1 cellular context compared by ENCODE assay signal in the genomic region with DNA sequence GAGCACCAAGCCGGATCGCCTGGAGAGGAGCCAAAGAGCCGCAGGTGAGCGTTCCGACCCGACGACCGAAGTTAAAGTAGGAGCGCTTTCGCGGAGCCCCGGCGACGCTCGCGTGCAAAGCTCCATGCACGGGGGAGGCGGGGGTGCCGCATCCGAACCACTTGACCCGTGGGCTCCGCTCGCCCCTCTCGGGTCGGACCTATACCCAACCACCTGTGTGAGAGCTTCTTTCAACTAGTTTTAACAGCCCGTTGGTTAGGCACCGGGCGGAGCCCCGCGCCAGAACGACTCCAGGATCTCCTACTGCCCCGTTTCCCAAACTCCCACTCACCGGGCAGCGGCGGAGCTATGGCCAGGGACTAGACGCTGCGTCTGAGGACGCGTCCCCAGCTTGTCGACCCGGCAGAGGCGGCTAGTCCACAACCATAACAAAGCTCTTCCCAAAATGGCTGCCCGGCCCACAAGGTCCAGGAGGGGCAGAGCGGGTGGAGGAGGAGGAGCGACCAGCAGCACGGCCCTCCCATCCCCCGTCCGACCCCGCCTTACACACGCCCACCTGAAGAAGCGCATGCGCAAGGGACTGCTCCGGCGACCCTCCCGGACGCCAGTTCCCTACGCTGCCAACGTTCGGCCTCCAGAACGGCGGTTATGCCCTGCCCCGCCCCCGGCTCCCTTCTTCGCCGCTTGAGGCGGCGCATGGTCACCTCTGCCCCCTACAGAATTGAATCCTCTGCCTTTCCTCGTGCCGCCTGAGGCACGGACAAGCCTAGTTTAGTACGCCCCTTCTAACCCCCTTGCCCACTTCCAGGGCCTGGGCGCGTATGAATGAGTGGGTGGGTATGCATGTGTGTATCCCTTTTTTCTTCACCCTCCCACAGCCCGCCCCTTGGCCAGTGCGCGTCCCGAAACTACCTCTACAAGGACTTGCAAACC.
TF ChIP-seq lines count a peak whose summit lies in the region.

A gene with protein sequence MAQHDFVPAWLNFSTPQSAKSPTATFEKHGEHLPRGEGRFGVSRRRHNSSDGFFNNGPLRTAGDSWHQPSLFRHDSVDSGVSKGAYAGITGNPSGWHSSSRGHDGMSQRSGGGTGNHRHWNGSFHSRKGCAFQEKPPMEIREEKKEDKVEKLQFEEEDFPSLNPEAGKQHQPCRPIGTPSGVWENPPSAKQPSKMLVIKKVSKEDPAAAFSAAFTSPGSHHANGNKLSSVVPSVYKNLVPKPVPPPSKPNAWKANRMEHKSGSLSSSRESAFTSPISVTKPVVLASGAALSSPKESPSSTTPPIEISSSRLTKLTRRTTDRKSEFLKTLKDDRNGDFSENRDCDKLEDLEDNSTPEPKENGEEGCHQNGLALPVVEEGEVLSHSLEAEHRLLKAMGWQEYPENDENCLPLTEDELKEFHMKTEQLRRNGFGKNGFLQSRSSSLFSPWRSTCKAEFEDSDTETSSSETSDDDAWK (minus strand): TSS at position 453 of the 933 bp plus-strand sequence. CDS start 27,446 bp downstream, outside the sequence.

TF ChIP-seq in GM12878, 131 proteins besides CTCF, POLR2A, EP300 and RAD21 (continued from another document and continues in another):
- TF ChIP-seq, protein P1, sequence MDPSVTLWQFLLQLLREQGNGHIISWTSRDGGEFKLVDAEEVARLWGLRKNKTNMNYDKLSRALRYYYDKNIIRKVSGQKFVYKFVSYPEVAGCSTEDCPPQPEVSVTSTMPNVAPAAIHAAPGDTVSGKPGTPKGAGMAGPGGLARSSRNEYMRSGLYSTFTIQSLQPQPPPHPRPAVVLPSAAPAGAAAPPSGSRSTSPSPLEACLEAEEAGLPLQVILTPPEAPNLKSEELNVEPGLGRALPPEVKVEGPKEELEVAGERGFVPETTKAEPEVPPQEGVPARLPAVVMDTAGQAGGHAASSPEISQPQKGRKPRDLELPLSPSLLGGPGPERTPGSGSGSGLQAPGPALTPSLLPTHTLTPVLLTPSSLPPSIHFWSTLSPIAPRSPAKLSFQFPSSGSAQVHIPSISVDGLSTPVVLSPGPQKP (IDR thresholded peaks at IDR 0.05; ENCODE audit: low read depth, low read length), result no peak
- TF ChIP-seq CREB1 (IDR thresholded peaks at IDR 0.05; ENCODE audit: low read depth), result no peak
- peak; percentile 58 for TF ChIP-seq POLR2AphosphoS2 (IDR thresholded peaks at IDR 0.05; ENCODE audit: low read depth, low read length)
- no peak for TF ChIP-seq SUZ12 (IDR thresholded peaks at IDR 0.05; ENCODE audit: unreplicated experiment)
- TF ChIP-seq MEF2B (IDR thresholded peaks at IDR 0.05; ENCODE audit: partially characterized antibody, poor library complexity, severe bottlenecking), result no peak
- no peak for TF ChIP-seq EED (IDR thresholded peaks at IDR 0.05; ENCODE audit: low read depth)
- TF ChIP-seq, protein P2, sequence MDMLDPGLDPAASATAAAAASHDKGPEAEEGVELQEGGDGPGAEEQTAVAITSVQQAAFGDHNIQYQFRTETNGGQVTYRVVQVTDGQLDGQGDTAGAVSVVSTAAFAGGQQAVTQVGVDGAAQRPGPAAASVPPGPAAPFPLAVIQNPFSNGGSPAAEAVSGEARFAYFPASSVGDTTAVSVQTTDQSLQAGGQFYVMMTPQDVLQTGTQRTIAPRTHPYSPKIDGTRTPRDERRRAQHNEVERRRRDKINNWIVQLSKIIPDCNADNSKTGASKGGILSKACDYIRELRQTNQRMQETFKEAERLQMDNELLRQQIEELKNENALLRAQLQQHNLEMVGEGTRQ (IDR thresholded peaks at IDR 0.05; ENCODE audit: borderline replicate concordance, low read depth, low read length), result no peak
- TF ChIP-seq, protein P3, sequence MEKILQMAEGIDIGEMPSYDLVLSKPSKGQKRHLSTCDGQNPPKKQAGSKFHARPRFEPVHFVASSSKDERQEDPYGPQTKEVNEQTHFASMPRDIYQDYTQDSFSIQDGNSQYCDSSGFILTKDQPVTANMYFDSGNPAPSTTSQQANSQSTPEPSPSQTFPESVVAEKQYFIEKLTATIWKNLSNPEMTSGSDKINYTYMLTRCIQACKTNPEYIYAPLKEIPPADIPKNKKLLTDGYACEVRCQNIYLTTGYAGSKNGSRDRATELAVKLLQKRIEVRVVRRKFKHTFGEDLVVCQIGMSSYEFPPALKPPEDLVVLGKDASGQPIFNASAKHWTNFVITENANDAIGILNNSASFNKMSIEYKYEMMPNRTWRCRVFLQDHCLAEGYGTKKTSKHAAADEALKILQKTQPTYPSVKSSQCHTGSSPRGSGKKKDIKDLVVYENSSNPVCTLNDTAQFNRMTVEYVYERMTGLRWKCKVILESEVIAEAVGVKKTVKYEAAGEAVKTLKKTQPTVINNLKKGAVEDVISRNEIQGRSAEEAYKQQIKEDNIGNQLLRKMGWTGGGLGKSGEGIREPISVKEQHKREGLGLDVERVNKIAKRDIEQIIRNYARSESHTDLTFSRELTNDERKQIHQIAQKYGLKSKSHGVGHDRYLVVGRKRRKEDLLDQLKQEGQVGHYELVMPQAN (conservative IDR thresholded peaks at IDR 0.05), result peak; percentile 59
- no peak for TF ChIP-seq SREBF2 (IDR thresholded peaks at IDR 0.05; ENCODE audit: low read length)
- TF ChIP-seq, protein P4, sequence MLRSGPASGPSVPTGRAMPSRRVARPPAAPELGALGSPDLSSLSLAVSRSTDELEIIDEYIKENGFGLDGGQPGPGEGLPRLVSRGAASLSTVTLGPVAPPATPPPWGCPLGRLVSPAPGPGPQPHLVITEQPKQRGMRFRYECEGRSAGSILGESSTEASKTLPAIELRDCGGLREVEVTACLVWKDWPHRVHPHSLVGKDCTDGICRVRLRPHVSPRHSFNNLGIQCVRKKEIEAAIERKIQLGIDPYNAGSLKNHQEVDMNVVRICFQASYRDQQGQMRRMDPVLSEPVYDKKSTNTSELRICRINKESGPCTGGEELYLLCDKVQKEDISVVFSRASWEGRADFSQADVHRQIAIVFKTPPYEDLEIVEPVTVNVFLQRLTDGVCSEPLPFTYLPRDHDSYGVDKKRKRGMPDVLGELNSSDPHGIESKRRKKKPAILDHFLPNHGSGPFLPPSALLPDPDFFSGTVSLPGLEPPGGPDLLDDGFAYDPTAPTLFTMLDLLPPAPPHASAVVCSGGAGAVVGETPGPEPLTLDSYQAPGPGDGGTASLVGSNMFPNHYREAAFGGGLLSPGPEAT (IDR thresholded peaks at IDR 0.05; ENCODE audit: low read depth), result no peak; the same call in none of the 2 replicates
- peak; percentile 12; the same call in 1 of the 2 replicates for TF ChIP-seq RUNX3 (IDR thresholded peaks at IDR 0.05; ENCODE audit: low read length)
- 0 out of 2 replicates have a peak, but pooled peaks have one; percentile 30 for TF ChIP-seq TCF3 (IDR thresholded peaks at IDR 0.05; ENCODE audit: borderline replicate concordance, insufficient read depth, low read depth, low read length)
- no peak for TF ChIP-seq FOS (IDR thresholded peaks at IDR 0.05; ENCODE audit: borderline replicate concordance, extremely low read depth, insufficient read length)
- TF ChIP-seq JUND (IDR thresholded peaks at IDR 0.05; ENCODE audit: low read depth, low read length), result no peak
- no peak for TF ChIP-seq SP1 (IDR thresholded peaks at IDR 0.05; ENCODE audit: low read depth, low read length)
- no peak for TF ChIP-seq MXI1 (IDR thresholded peaks at IDR 0.05; ENCODE audit: low read depth, low read length)
- TF ChIP-seq NFXL1 (IDR thresholded peaks at IDR 0.05; ENCODE audit: borderline replicate concordance), result no peak
- TF ChIP-seq STAT3 (IDR thresholded peaks at IDR 0.05; ENCODE audit: low read depth, low read length), result no peak
- TF ChIP-seq, protein P5, sequence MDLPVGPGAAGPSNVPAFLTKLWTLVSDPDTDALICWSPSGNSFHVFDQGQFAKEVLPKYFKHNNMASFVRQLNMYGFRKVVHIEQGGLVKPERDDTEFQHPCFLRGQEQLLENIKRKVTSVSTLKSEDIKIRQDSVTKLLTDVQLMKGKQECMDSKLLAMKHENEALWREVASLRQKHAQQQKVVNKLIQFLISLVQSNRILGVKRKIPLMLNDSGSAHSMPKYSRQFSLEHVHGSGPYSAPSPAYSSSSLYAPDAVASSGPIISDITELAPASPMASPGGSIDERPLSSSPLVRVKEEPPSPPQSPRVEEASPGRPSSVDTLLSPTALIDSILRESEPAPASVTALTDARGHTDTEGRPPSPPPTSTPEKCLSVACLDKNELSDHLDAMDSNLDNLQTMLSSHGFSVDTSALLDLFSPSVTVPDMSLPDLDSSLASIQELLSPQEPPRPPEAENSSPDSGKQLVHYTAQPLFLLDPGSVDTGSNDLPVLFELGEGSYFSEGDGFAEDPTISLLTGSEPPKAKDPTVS (IDR thresholded peaks at IDR 0.05; ENCODE audit: low read depth, low read length), result no peak
- no peak for TF ChIP-seq PAX5 (IDR thresholded peaks at IDR 0.05; ENCODE audit: borderline replicate concordance, low read depth, low read length)
- no peak; the same call in 1 of the 2 replicates for TF ChIP-seq HCFC1 (IDR thresholded peaks at IDR 0.05; ENCODE audit: low read length)
- TF ChIP-seq IKZF1 (conservative IDR thresholded peaks at IDR 0.05), result no peak
- TF ChIP-seq, protein P6, sequence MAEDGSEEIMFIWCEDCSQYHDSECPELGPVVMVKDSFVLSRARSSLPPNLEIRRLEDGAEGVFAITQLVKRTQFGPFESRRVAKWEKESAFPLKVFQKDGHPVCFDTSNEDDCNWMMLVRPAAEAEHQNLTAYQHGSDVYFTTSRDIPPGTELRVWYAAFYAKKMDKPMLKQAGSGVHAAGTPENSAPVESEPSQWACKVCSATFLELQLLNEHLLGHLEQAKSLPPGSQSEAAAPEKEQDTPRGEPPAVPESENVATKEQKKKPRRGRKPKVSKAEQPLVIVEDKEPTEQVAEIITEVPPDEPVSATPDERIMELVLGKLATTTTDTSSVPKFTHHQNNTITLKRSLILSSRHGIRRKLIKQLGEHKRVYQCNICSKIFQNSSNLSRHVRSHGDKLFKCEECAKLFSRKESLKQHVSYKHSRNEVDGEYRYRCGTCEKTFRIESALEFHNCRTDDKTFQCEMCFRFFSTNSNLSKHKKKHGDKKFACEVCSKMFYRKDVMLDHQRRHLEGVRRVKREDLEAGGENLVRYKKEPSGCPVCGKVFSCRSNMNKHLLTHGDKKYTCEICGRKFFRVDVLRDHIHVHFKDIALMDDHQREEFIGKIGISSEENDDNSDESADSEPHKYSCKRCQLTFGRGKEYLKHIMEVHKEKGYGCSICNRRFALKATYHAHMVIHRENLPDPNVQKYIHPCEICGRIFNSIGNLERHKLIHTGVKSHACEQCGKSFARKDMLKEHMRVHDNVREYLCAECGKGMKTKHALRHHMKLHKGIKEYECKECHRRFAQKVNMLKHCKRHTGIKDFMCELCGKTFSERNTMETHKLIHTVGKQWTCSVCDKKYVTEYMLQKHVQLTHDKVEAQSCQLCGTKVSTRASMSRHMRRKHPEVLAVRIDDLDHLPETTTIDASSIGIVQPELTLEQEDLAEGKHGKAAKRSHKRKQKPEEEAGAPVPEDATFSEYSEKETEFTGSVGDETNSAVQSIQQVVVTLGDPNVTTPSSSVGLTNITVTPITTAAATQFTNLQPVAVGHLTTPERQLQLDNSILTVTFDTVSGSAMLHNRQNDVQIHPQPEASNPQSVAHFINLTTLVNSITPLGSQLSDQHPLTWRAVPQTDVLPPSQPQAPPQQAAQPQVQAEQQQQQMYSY (CRISPR knock-in tag; IDR thresholded peaks at IDR 0.05), result no peak
- no peak for TF ChIP-seq ASH2L (IDR thresholded peaks at IDR 0.05; ENCODE audit: borderline replicate concordance, low read depth)
- peak; percentile 98 for TF ChIP-seq YY1 (IDR thresholded peaks at IDR 0.05; ENCODE audit: low read depth, low read length)
- TF ChIP-seq KAT2A (conservative IDR thresholded peaks at IDR 0.05; ENCODE audit: control insufficient read depth, low read depth, low read length), result no peak
- no peak; the same call in 1 of the 2 replicates for TF ChIP-seq SPI1 (IDR thresholded peaks at IDR 0.05; ENCODE audit: borderline replicate concordance, insufficient read depth, low read depth, low read length)
- no peak for TF ChIP-seq ZNF24 (IDR thresholded peaks at IDR 0.05)
- TF ChIP-seq YBX1 (IDR thresholded peaks at IDR 0.05), result no peak
- no peak for TF ChIP-seq IRF4 (IDR thresholded peaks at IDR 0.05; ENCODE audit: low read depth, low read length)
- TF ChIP-seq, protein P7, sequence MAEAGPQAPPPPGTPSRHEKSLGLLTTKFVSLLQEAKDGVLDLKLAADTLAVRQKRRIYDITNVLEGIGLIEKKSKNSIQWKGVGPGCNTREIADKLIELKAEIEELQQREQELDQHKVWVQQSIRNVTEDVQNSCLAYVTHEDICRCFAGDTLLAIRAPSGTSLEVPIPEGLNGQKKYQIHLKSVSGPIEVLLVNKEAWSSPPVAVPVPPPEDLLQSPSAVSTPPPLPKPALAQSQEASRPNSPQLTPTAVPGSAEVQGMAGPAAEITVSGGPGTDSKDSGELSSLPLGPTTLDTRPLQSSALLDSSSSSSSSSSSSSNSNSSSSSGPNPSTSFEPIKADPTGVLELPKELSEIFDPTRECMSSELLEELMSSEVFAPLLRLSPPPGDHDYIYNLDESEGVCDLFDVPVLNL (IDR thresholded peaks at IDR 0.05; ENCODE audit: low read depth, low read length), result no peak
- no peak for TF ChIP-seq CBX3 (IDR thresholded peaks at IDR 0.05; ENCODE audit: borderline replicate concordance, low read depth)
- no peak for TF ChIP-seq RFX5 (IDR thresholded peaks at IDR 0.05; ENCODE audit: low read depth, low read length)
- TF ChIP-seq, protein P8, sequence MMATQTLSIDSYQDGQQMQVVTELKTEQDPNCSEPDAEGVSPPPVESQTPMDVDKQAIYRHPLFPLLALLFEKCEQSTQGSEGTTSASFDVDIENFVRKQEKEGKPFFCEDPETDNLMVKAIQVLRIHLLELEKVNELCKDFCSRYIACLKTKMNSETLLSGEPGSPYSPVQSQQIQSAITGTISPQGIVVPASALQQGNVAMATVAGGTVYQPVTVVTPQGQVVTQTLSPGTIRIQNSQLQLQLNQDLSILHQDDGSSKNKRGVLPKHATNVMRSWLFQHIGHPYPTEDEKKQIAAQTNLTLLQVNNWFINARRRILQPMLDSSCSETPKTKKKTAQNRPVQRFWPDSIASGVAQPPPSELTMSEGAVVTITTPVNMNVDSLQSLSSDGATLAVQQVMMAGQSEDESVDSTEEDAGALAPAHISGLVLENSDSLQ (IDR thresholded peaks at IDR 0.05), result no peak
- no peak for TF ChIP-seq MYC (IDR thresholded peaks at IDR 0.05; ENCODE audit: insufficient read depth, insufficient read length, insufficient replicate concordance, low read length, severe bottlenecking)
- no peak for TF ChIP-seq CEBPB (IDR thresholded peaks at IDR 0.05; ENCODE audit: borderline replicate concordance in 1 of 2, low read depth in 2 of 2, low read length in 2 of 2)
- TF ChIP-seq FOXK2 (IDR thresholded peaks at IDR 0.05), result no peak
